8 cellular contexts compared by ENCODE assay signal in genomic region chr7:108525327-108525984, GRCh38.
DNase-seq lines count a peak whose midpoint lies in the region; ATAC-seq, FAIRE-seq and TF ChIP-seq lines count a peak whose summit lies in the region.

No MANE protein-coding gene starts in this region.

- H3K79me2 ChIP-seq in MM.1S (ENCODE audit: low read length) = peaks cover 44% of the 10 kb centered on the region

- H3K36me3 ChIP-seq in MM.1S (replicated peaks; ENCODE audit: insufficient read depth, low read length) = no peaks in the 10 kb centered on the region
- peaks cover 0 to 5% of the 10 kb centered on the region in 2 donors for H3K36me3 ChIP-seq in muscle layer of duodenum (ENCODE audit: control insufficient read depth in 1 of 2, insufficient read depth in 2 of 2, low read length in 2 of 2)

- peak; percentile 23 for FAIRE-seq in A204.1 (lab: Jason Lieb, UNC)

- DNase-seq in GM10248 (ENCODE audit: extremely low spot score) = peak; percentile 75
- peak; percentile 52 for DNase-seq in MM.1S
- peak; percentile 78 for DNase-seq in SW480 (ENCODE audit: low spot score)
- peak; percentile 67 for DNase-seq in epithelial cell of prostate (ENCODE audit: low read depth, low spot score)
- no peak for DNase-seq in effector CD8-positive, alpha-beta T cell (lab: John Stamatoyannopoulos, UW)

- peak overlapping the region; percentile 74 for H3K4me3 ChIP-seq in MM.1S (ENCODE audit: low read length)
- H3K4me3 ChIP-seq in muscle layer of duodenum (ENCODE audit: low read depth in 1 of 2, low read length in 2 of 2) = peak overlapping the region; percentile 67 to 97

- H3F3A ChIP-seq in MM.1S (ENCODE audit: insufficient read depth, low read length) = peaks cover 13% of the 10 kb centered on the region

- H3K9ac ChIP-seq in MM.1S (ENCODE audit: low read length) = peak overlapping the region; percentile 72

- peak; percentile 45 for ATAC-seq in HG02571 (IDR thresholded peaks at IDR 0.05; ENCODE audit: unreplicated experiment)

- no peaks in the 10 kb centered on the region for H3K9me3 ChIP-seq in MM.1S (replicated peaks; ENCODE audit: insufficient read depth, low read length)
- H3K9me3 ChIP-seq in muscle layer of duodenum (ENCODE audit: control insufficient read depth in 1 of 2, low read length in 2 of 2) = no peaks in the 10 kb centered on the region

- H3K27ac ChIP-seq in MM.1S (ENCODE audit: low read length) = peak overlapping the region; percentile 87
- peak overlapping the region; percentile 97 for H3K27ac ChIP-seq in epithelial cell of prostate
- H3K27ac ChIP-seq in muscle layer of duodenum (ENCODE audit: low read length) = peak overlapping the region; percentile 100

- H3K4me1 ChIP-seq in MM.1S (ENCODE audit: low read length) (peaks cover 18% of the 10 kb centered on the region), muscle layer of duodenum (ENCODE audit: control insufficient read depth in 1 of 2, insufficient read depth in 2 of 2, low read length in 2 of 2) (peaks cover 0 to 25% of the 10 kb centered on the region in 2 donors)

- H4K20me1 ChIP-seq in MM.1S (ENCODE audit: insufficient read depth, low read length) = no peaks in the 10 kb centered on the region

- H3K4me2 ChIP-seq in MM.1S (ENCODE audit: low read depth, low read length) = peak overlapping the region; percentile 76

- CTCF ChIA-PET in GM10248 (lab: Yijun Ruan, JAX) = interaction anchor here (0.7 to 2.9 kb wide), 7 partner anchors 9 to 111 kb away, joined by 3 to 12 read pairs (median 3); no protein-coding TSS in a partner anchor

- no peaks in the 10 kb centered on the region for H3K9me2 ChIP-seq in MM.1S (replicated peaks; ENCODE audit: insufficient read depth, low read length)

- peak overlapping the region; percentile 62 for H2AFZ ChIP-seq in MM.1S (ENCODE audit: low read length)

- POLR2A ChIA-PET in GM10248 (lab: Yijun Ruan, JAX) = interaction anchor here (1.0 to 1.8 kb wide), 3 partner anchors 8 to 44 kb away, joined by 3 to 16 read pairs (median 3); partner anchors contain the start of genes DNAJB9 and THAP5

- TF ChIP-seq CTCF in GM10248 (IDR thresholded peaks at IDR 0.05; ENCODE audit: control extremely low read depth, extremely low read depth, low read depth, missing control alignments) (no peak), MM.1S (IDR thresholded peaks at IDR 0.05; ENCODE audit: low read length) (no peak)

- no peaks in the 10 kb centered on the region for H3K27me3 ChIP-seq in MM.1S (replicated peaks; ENCODE audit: insufficient read depth, low read length)
- H3K27me3 ChIP-seq in muscle layer of duodenum (ENCODE audit: low read depth, low read length) = no peaks in the 10 kb centered on the region
